Comparison of ENCODE assay signal across 17 cellular contexts in the genomic region with DNA sequence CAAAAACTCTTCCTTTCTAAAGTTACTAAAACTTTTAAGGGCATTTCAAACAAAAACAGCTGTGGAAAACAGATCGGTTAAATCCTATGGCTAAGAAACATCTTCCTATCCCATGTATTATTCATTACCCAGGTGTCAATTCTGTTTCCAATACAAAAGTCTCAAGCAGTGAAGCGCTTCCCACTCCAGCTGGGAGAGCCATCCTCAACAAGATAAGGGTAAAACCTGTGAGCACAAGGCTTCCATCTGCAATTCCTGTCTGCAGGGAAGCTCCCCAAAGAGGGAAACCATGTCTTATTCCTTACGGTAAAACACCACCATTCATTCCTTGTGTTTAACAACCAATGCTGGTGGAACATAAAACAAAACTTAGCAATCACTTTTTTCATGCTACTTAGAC. TPM values are rescaled to one million over a fixed set of nuclear protein-coding genes. Genes with fewer than 3 reads are reported as not detected.
"Had no signal": no experiment of that assay in that cellular context is flagged by ENCODE, and none has a peak within 500 bp of the region (broad histone marks: within the 10 kb centered on the region; RNA-seq: fewer than 3 reads in every experiment).

No MANE protein-coding gene starts in this region.

RNA-seq across cellular contexts. Expression of gene GOLGA6L6, which starts 38.8 kb away (rescaled TPM):
- total RNA-seq: dermis blood vessel endothelial cell; esophagus mucosa; esophagus squamous epithelium; gastrocnemius medialis; glomerular endothelial cell; heart right ventricle; kidney epithelial cell; left cardiac atrium; left lung; left ventricle myocardium superior; lower leg skin; lower lobe of right lung; lung microvascular endothelial cell; mucosa of gallbladder; naive thymus-derived CD4-positive, alpha-beta T cell; natural killer cell had no signal
- polyA plus RNA-seq: heart right ventricle; keratinocyte; naive thymus-derived CD4-positive, alpha-beta T cell had no signal
